1 cellular context compared by ENCODE assay signal in genomic region chr7:118185163-118185860, GRCh38.
TF ChIP-seq lines count a peak whose summit lies in the region.

No MANE protein-coding gene starts in this region.

TF ChIP-seq in HEK293, 187 proteins besides CTCF, POLR2A, EP300 and RAD21 (continued from another document):
- TF ChIP-seq ZNF362 (tag by site-specific recombination; IDR thresholded peaks at IDR 0.05) = peak; percentile 64
- TF ChIP-seq BCL6B (tag by site-specific recombination; IDR thresholded peaks at IDR 0.05) = no peak
- peak; percentile 66 for TF ChIP-seq PRDM1 (tag by site-specific recombination; IDR thresholded peaks at IDR 0.05)
